16 cellular contexts compared by ENCODE assay signal in genomic region chrX:21412029-21412428, GRCh38. TPM values are rescaled to one million over a fixed set of nuclear protein-coding genes. Genes with fewer than 3 reads are reported as not detected.
"Had no signal": no experiment of that assay in that cellular context is flagged by ENCODE, and none has a peak within 500 bp of the region (broad histone marks: within the 10 kb centered on the region; RNA-seq: fewer than 3 reads in every experiment).

No MANE protein-coding gene starts in this region.

- H3K27ac ChIP-seq: cardiac muscle cell, lower lobe of right lung, psoas muscle, right lobe of liver, tibial nerve had no signal

- H3K4me1 ChIP-seq: lower lobe of right lung, psoas muscle, right lobe of liver, tibial nerve had no signal

- H3K36me3 ChIP-seq: cardiac muscle cell, lower lobe of right lung, right lobe of liver, tibial nerve had no signal

- H3K4me3 ChIP-seq: cardiac muscle cell, lower lobe of right lung, psoas muscle, right lobe of liver, tibial nerve had no signal

- H3K27ac Mint-ChIP-seq: activated naive CD8-positive, alpha-beta T cell; activated T-cell treated with anti-CD3 and anti-CD28 coated beads, Interleukin-2, amount 50 U/mL, for 24 hours; naive thymus-derived CD8-positive, alpha-beta T cell; stimulated activated effector memory CD8-positive, alpha-beta T cell treated with anti-CD3 and anti-CD28 coated beads, Interleukin-12 subunit alpha, Interleukin-12 subunit beta, amount 100 ng/mL, for 72 hours had no signal

- DNase-seq: activated gamma-delta T cell; activated T-cell treated with anti-CD3 and anti-CD28 coated beads, Interleukin-2, amount 50 U/mL, for 24 hours; effector CD4-positive, alpha-beta T cell; erythroblast; hippocampal formation; left cardiac atrium; lower lobe of right lung; naive thymus-derived CD8-positive, alpha-beta T cell; psoas muscle; right lobe of liver had no signal

- H3K36me3 Mint-ChIP-seq: stimulated activated effector memory CD8-positive, alpha-beta T cell treated with anti-CD3 and anti-CD28 coated beads, Interleukin-12 subunit alpha, Interleukin-12 subunit beta, amount 100 ng/mL, for 72 hours had no signal

- H3K9me3 ChIP-seq: lower lobe of right lung, tibial nerve had no signal

- H3K27me3 Mint-ChIP-seq: activated naive CD8-positive, alpha-beta T cell; activated T-cell treated with anti-CD3 and anti-CD28 coated beads, Interleukin-2, amount 50 U/mL, for 24 hours; naive thymus-derived CD8-positive, alpha-beta T cell had no signal

- H3K4me1 Mint-ChIP-seq: stimulated activated effector memory CD8-positive, alpha-beta T cell treated with anti-CD3 and anti-CD28 coated beads, Interleukin-12 subunit alpha, Interleukin-12 subunit beta, amount 100 ng/mL, for 72 hours had no signal

- H3K4me3 Mint-ChIP-seq: activated naive CD8-positive, alpha-beta T cell; activated T-cell treated with anti-CD3 and anti-CD28 coated beads, Interleukin-2, amount 50 U/mL, for 24 hours; naive thymus-derived CD8-positive, alpha-beta T cell; stimulated activated effector memory CD8-positive, alpha-beta T cell treated with anti-CD3 and anti-CD28 coated beads, Interleukin-12 subunit alpha, Interleukin-12 subunit beta, amount 100 ng/mL, for 72 hours had no signal

- ATAC-seq: left cardiac atrium; lower lobe of right lung; naive thymus-derived CD8-positive, alpha-beta T cell; psoas muscle; right lobe of liver; SK-N-SH treated with all-trans-retinoic acid at 6 μM for 48 hours; stimulated activated effector memory CD8-positive, alpha-beta T cell treated with anti-CD3 and anti-CD28 coated beads, Interleukin-12 subunit alpha, Interleukin-12 subunit beta, amount 100 ng/mL, for 72 hours had no signal

- H3K27me3 ChIP-seq: cardiac muscle cell, right lobe of liver had no signal

RNA-seq across cellular contexts. Expression of gene CNKSR2, which starts 37.8 kb away (rescaled TPM):
- total RNA-seq: glomerular endothelial cell had no signal
